In genomic region chr6:167195962-167196610, GRCh38 we compare ENCODE assay signal across 5 cellular contexts. TPM values are rescaled to one million over a fixed set of nuclear protein-coding genes. Genes with fewer than 3 reads are reported as not detected.
"Had no signal": no experiment of that assay in that cellular context is flagged by ENCODE, and none has a peak within 500 bp of the region (broad histone marks: within the 10 kb centered on the region; RNA-seq: fewer than 3 reads in every experiment).

No MANE protein-coding gene starts in this region.

RNA-seq across cellular contexts. Expression of gene GPR31, which starts 38.3 kb away (rescaled TPM):
- total RNA-seq: activated CD4-positive, alpha-beta T cell treated with anti-CD3 and anti-CD28 coated beads, Interleukin-2, amount 10 ng/mL, durations not matched to agents 24 days and 14 days; activated CD8-positive, alpha-beta memory T cell treated with anti-CD3 and anti-CD28 coated beads for 36 hours; cerebellum; SJSA1 had no signal
- polyA plus RNA-seq: adipose tissue had no signal
